ENCODE assay signal across 3 cellular contexts in the genomic region with DNA sequence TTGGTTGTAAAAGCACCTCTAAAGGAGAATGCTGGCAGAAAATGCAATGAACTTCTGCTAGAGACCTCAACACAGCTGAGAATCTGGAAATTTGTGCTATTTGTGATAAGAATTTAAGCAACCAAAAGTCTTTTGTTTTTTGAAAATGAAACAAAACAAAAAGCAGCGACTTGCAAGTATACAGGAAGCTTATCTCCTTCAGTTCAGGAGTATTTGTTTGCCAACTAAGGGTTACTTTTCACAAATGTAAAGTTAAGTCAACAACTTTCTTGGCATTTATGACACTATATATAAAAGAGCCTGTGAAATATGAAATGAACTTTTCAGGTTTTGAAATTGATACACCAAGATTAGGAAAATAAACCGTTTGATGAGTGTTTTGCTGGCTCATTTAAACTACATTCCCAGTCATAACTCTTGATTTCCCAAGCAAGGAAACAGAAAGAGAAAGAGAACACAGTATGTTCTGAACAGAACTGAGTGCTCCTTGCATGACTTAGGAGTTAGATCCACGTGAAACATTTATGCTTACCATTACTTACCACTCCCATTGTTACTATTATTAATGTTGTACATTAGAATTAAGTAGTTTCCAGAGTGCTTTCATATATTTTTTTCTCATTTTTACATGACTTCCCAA.
TF ChIP-seq lines count a peak whose summit lies in the region.

No MANE protein-coding gene starts in this region.

TF ChIP-seq in SK-N-SH, 30 proteins besides CTCF, POLR2A, EP300 and RAD21 (continued from another document):
- TF ChIP-seq, protein P1, sequence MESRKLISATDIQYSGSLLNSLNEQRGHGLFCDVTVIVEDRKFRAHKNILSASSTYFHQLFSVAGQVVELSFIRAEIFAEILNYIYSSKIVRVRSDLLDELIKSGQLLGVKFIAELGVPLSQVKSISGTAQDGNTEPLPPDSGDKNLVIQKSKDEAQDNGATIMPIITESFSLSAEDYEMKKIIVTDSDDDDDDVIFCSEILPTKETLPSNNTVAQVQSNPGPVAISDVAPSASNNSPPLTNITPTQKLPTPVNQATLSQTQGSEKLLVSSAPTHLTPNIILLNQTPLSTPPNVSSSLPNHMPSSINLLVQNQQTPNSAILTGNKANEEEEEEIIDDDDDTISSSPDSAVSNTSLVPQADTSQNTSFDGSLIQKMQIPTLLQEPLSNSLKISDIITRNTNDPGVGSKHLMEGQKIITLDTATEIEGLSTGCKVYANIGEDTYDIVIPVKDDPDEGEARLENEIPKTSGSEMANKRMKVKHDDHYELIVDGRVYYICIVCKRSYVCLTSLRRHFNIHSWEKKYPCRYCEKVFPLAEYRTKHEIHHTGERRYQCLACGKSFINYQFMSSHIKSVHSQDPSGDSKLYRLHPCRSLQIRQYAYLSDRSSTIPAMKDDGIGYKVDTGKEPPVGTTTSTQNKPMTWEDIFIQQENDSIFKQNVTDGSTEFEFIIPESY (IDR thresholded peaks at IDR 0.05; ENCODE audit: borderline replicate concordance, low read depth), result no peak

TF ChIP-seq in SK-N-SH treated with all-trans-retinoic acid at 6 μM for 48 hours, 23 proteins besides CTCF, POLR2A, EP300 and RAD21 (continued from another document):
- TF ChIP-seq, protein P2, sequence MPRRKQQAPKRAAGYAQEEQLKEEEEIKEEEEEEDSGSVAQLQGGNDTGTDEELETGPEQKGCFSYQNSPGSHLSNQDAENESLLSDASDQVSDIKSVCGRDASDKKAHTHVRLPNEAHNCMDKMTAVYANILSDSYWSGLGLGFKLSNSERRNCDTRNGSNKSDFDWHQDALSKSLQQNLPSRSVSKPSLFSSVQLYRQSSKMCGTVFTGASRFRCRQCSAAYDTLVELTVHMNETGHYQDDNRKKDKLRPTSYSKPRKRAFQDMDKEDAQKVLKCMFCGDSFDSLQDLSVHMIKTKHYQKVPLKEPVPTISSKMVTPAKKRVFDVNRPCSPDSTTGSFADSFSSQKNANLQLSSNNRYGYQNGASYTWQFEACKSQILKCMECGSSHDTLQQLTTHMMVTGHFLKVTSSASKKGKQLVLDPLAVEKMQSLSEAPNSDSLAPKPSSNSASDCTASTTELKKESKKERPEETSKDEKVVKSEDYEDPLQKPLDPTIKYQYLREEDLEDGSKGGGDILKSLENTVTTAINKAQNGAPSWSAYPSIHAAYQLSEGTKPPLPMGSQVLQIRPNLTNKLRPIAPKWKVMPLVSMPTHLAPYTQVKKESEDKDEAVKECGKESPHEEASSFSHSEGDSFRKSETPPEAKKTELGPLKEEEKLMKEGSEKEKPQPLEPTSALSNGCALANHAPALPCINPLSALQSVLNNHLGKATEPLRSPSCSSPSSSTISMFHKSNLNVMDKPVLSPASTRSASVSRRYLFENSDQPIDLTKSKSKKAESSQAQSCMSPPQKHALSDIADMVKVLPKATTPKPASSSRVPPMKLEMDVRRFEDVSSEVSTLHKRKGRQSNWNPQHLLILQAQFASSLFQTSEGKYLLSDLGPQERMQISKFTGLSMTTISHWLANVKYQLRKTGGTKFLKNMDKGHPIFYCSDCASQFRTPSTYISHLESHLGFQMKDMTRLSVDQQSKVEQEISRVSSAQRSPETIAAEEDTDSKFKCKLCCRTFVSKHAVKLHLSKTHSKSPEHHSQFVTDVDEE (CRISPR knock-in tag; IDR thresholded peaks at IDR 0.05), result no peak
- TF ChIP-seq PATZ1 (CRISPR knock-in tag; IDR thresholded peaks at IDR 0.05; ENCODE audit: borderline replicate concordance) (no peak), ZNF70 (CRISPR knock-in tag; IDR thresholded peaks at IDR 0.05) (no peak), RARB (CRISPR knock-in tag; IDR thresholded peaks at IDR 0.05) (no peak), ZC3H10 (CRISPR knock-in tag; IDR thresholded peaks at IDR 0.05) (no peak), CSDC2 (CRISPR knock-in tag; IDR thresholded peaks at IDR 0.05) (no peak), TCF4 (CRISPR knock-in tag; IDR thresholded peaks at IDR 0.05; ENCODE audit: borderline replicate concordance) (no peak)
- TF ChIP-seq, protein P3, sequence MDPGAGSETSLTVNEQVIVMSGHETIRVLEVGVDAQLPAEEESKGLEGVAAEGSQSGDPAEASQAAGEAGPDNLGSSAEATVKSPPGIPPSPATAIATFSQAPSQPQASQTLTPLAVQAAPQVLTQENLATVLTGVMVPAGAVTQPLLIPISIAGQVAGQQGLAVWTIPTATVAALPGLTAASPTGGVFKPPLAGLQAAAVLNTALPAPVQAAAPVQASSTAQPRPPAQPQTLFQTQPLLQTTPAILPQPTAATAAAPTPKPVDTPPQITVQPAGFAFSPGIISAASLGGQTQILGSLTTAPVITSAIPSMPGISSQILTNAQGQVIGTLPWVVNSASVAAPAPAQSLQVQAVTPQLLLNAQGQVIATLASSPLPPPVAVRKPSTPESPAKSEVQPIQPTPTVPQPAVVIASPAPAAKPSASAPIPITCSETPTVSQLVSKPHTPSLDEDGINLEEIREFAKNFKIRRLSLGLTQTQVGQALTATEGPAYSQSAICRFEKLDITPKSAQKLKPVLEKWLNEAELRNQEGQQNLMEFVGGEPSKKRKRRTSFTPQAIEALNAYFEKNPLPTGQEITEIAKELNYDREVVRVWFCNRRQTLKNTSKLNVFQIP (CRISPR knock-in tag; IDR thresholded peaks at IDR 0.05; ENCODE audit: borderline replicate concordance, low read depth), result no peak
- TF ChIP-seq, protein P4, sequence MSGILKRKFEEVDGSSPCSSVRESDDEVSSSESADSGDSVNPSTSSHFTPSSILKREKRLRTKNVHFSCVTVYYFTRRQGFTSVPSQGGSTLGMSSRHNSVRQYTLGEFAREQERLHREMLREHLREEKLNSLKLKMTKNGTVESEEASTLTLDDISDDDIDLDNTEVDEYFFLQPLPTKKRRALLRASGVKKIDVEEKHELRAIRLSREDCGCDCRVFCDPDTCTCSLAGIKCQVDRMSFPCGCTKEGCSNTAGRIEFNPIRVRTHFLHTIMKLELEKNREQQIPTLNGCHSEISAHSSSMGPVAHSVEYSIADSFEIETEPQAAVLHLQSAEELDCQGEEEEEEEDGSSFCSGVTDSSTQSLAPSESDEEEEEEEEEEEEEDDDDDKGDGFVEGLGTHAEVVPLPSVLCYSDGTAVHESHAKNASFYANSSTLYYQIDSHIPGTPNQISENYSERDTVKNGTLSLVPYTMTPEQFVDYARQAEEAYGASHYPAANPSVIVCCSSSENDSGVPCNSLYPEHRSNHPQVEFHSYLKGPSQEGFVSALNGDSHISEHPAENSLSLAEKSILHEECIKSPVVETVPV (CRISPR knock-in tag; IDR thresholded peaks at IDR 0.05), result no peak

TF ChIP-seq in HEK293T, 16 proteins besides CTCF, POLR2A, EP300 and RAD21 (continued from another document):
- TF ChIP-seq, protein P5, sequence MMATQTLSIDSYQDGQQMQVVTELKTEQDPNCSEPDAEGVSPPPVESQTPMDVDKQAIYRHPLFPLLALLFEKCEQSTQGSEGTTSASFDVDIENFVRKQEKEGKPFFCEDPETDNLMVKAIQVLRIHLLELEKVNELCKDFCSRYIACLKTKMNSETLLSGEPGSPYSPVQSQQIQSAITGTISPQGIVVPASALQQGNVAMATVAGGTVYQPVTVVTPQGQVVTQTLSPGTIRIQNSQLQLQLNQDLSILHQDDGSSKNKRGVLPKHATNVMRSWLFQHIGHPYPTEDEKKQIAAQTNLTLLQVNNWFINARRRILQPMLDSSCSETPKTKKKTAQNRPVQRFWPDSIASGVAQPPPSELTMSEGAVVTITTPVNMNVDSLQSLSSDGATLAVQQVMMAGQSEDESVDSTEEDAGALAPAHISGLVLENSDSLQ (IDR thresholded peaks at IDR 0.05), result no peak
- no peak for TF ChIP-seq ARNT (IDR thresholded peaks at IDR 0.05)
- TF ChIP-seq L3MBTL2 (conservative IDR thresholded peaks at IDR 0.05), result no peak
- no peak for TF ChIP-seq FOXA1 (IDR thresholded peaks at IDR 0.05)
- TF ChIP-seq NFRKB (IDR thresholded peaks at IDR 0.05), result no peak
- TF ChIP-seq FOXM1 (IDR thresholded peaks at IDR 0.05; ENCODE audit: borderline replicate concordance), result no peak
- TF ChIP-seq SUZ12 (IDR thresholded peaks at IDR 0.05), result no peak
- TF ChIP-seq BHLHE40 (IDR thresholded peaks at IDR 0.05; ENCODE audit: borderline replicate concordance), result no peak
- no peak for TF ChIP-seq ZNF384 (IDR thresholded peaks at IDR 0.05)
TF ChIP-seq in HEK293T: peak in this region for 0.
